Comparison of ENCODE assay signal across 21 cellular contexts in the genomic region with DNA sequence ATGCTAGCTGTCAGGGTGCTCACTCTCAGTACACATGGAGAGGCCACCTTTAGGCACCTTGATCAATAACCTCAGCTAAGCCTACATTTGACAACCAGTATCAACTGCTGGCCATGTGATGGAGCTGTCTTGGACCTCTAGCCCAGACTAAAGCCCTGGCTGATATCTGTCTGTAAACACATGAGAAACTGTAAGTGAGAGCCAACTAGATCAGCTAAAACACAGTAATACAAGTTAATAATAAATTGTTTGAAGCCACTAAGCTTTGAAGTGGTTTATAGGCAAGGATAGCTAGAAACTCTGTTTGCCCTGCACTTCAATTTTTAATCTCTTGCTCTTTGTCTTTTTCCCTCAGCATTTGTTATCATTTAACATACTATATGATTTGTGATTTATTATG.
"Had no signal": no experiment of that assay in that cellular context is flagged by ENCODE, and none has a peak within 500 bp of the region (broad histone marks: within the 10 kb centered on the region; RNA-seq: fewer than 3 reads in every experiment).

No MANE protein-coding gene starts in this region.

- H3K27me3 ChIP-seq: heart left ventricle, neural progenitor cell, ovary, suprapubic skin, tibial artery, upper lobe of left lung, vagina had no signal

- H3K4me2 ChIP-seq: neural progenitor cell had no signal

- H3K9me3 ChIP-seq: heart left ventricle, ovary, suprapubic skin, tibial artery, upper lobe of left lung, vagina had no signal

- DNase-seq: effector memory CD4-positive, alpha-beta T cell; heart left ventricle; islet precursor cell; left ventricle myocardium inferior; mesenchymal stem cell; midbrain; nucleus accumbens; ovary; right cardiac atrium; small intestine; stimulated activated CD4-positive, alpha-beta T cell treated with anti-CD3 and anti-CD28 coated beads, Interleukin-12 subunit alpha, Interleukin-12 subunit beta, amount 100 ng/mL, for 4 hours; stimulated activated CD4-positive, alpha-beta T cell treated with anti-CD3 and anti-CD28 coated beads, Interleukin-2, amount 100 ng/mL, for 48 hours; stimulated activated naive CD8-positive, alpha-beta T cell treated with anti-CD3 and anti-CD28 coated beads, Interleukin-15, Interleukin-2, amounts not matched to agents 100 U/mL and 50 U/mL, for 24 hours; tibial artery; upper lobe of left lung had no signal

- H3K36me3 ChIP-seq: heart left ventricle, left ventricle myocardium inferior, neural progenitor cell, ovary, suprapubic skin, tibial artery, upper lobe of left lung, vagina had no signal

- H3K27ac ChIP-seq: heart left ventricle, left ventricle myocardium inferior, neural progenitor cell, ovary, suprapubic skin, tibial artery, upper lobe of left lung, vagina had no signal

- H3K9ac ChIP-seq: neural progenitor cell had no signal

- H2AFZ ChIP-seq: neural progenitor cell had no signal

- ATAC-seq: esophagus mucosa; heart left ventricle; natural killer cell treated with Interleukin-12 subunit alpha and Interleukin-12 subunit beta and Interleukin-15 and Interleukin-18, amount 100 ng/mL, for 72 hours; right cardiac atrium; stimulated activated naive CD8-positive, alpha-beta T cell treated with anti-CD3 and anti-CD28 coated beads, Interleukin-15, Interleukin-2, amounts not matched to agents 100 U/mL and 50 U/mL, for 24 hours had no signal

- H3K4me1 ChIP-seq: heart left ventricle, left ventricle myocardium inferior, suprapubic skin, upper lobe of left lung, vagina had no signal

- FAIRE-seq: small intestine had no signal

- H3K4me3 ChIP-seq: heart left ventricle, left ventricle myocardium inferior, lung, neural progenitor cell, ovary, suprapubic skin, tibial artery, upper lobe of left lung, vagina had no signal
